10 cellular contexts compared by ENCODE assay signal in the genomic region with DNA sequence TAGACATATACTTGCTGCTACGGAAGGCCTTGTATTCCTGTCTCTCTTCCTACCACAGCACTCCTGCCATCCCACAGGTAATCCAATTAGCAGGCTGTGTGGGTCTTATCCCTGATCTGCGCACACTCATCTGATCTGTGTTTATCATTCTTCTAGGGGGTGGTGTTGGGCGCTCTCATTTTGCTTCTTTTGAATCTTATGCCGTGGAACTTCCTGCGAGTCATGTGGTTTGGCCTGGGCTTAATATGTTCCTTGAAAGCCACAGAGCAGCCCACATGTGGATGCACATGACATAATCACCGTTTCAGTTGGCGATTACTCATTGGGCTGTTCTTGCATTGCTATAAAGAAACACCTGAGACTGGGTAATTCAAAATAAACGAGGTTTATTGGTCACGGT. TPM values are rescaled to one million over a fixed set of nuclear protein-coding genes. Genes with fewer than 3 reads are reported as not detected.
DNase-seq lines count a peak whose midpoint lies in the region; ATAC-seq, FAIRE-seq and TF ChIP-seq lines count a peak whose summit lies in the region.
"Had no signal": no experiment of that assay in that cellular context is flagged by ENCODE, and none has a peak within 500 bp of the region (broad histone marks: within the 10 kb centered on the region; RNA-seq: fewer than 3 reads in every experiment).

No MANE protein-coding gene starts in this region.

- no peak overlapping the region for H3K9ac ChIP-seq in PC-3 (ENCODE audit: low read length)

- POLR2A ChIA-PET in PC-3 (lab: Charles Lee; ENCODE audit: unreplicated experiment) = no interaction called here

- no peaks in the 10 kb centered on the region for H3K9me3 ChIP-seq in CD4-positive, CD25-positive, alpha-beta regulatory T cell (ENCODE audit: control insufficient read depth in 2 of 2, low read length in 2 of 2)
- H3K9me3 ChIP-seq in PC-3 (ENCODE audit: low read length) = no peaks in the 10 kb centered on the region
- H3K9me3 ChIP-seq in esophagus squamous epithelium = no peaks in the 10 kb centered on the region

- H3K27me3 Mint-ChIP-seq in CD4-positive, CD25-positive, alpha-beta regulatory T cell = no peaks in the 10 kb centered on the region

- H3K9me3 Mint-ChIP-seq in CD4-positive, CD25-positive, alpha-beta regulatory T cell = peaks cover 0 to 3% (median 0%) of the 10 kb centered on the region in 7 donors

- H3K79me2 ChIP-seq in PC-3 (ENCODE audit: low read length) = peaks cover 82% of the 10 kb centered on the region

- no peak for TF ChIP-seq CTCF in PC-3 (conservative IDR thresholded peaks at IDR 0.05; ENCODE audit: low read depth, low read length)
- no peak for TF ChIP-seq CTCF in esophagus squamous epithelium (IDR thresholded peaks at IDR 0.05)

- H3K27me3 ChIP-seq in CD4-positive, CD25-positive, alpha-beta regulatory T cell (ENCODE audit: control insufficient read depth, insufficient read depth, low read length) = no peaks in the 10 kb centered on the region
- H3K27me3 ChIP-seq in PC-3 (ENCODE audit: low read length) = no peaks in the 10 kb centered on the region
- H3K27me3 ChIP-seq in esophagus squamous epithelium = peaks cover 0 to 2% (median 0%) of the 10 kb centered on the region in 4 donors

- DNase-seq in CD4-positive, CD25-positive, alpha-beta regulatory T cell = peak; percentile 43 to 82 (median 71)
- peak; percentile 55 for DNase-seq in PC-3
- peak; percentile 82 for DNase-seq in activated naive CD4-positive, alpha-beta T cell treated with Interleukin-2 at 50 U/mL for 16 hours
- DNase-seq in myocyte (ENCODE audit: low read depth) = peak; percentile 71
- no peak for DNase-seq in urothelium cell line (ENCODE audit: low spot score)
- no peak for DNase-seq in esophagus squamous epithelium (lab: John Stamatoyannopoulos, UW)
- no peak for DNase-seq in DMS53 (lab: John Stamatoyannopoulos, UW)

- peaks cover 4% of the 10 kb centered on the region for H3F3A ChIP-seq in PC-3 (ENCODE audit: low read length, unreplicated experiment)

- no peak overlapping the region for H3K4me2 ChIP-seq in PC-3 (ENCODE audit: low read length)

- 51 to 78% methylated on average over 8 to 9 of the region's 9 CpGs for WGBS in esophagus squamous epithelium, 2 donors

- peaks cover 43% of the 10 kb centered on the region for H3K36me3 ChIP-seq in CD4-positive, CD25-positive, alpha-beta regulatory T cell (ENCODE audit: control insufficient read depth, insufficient read depth, low read length)
- H3K36me3 ChIP-seq in PC-3 (ENCODE audit: low read depth, low read length) = no peaks in the 10 kb centered on the region
- no peaks in the 10 kb centered on the region for H3K36me3 ChIP-seq in esophagus squamous epithelium

- H3K4me1 ChIP-seq in CD4-positive, CD25-positive, alpha-beta regulatory T cell (ENCODE audit: control insufficient read depth, insufficient read depth, low read length, poor library complexity, severe bottlenecking) = peaks cover 95% of the 10 kb centered on the region
- H3K4me1 ChIP-seq in PC-3 (ENCODE audit: insufficient read depth, low read length) = peaks cover 14% of the 10 kb centered on the region
- H3K4me1 ChIP-seq in esophagus squamous epithelium = peaks cover 20 to 76% (median 26%) of the 10 kb centered on the region in 3 donors

- TF ChIP-seq POLR2A in esophagus squamous epithelium (IDR thresholded peaks at IDR 0.05) = no peak

- FAIRE-seq in urothelium cell line (lab: Jason Lieb, UNC) = no peak
- FAIRE-seq: G401.6 had no signal

- no TSS peak for BruUV-seq in PC-3 (replicated peaks; lab: Mats Ljungman, UMichigan)

- H3K4me1 Mint-ChIP-seq in CD4-positive, CD25-positive, alpha-beta regulatory T cell = peaks cover 11 to 90% (median 57%) of the 10 kb centered on the region in 4 donors

- H2AFZ ChIP-seq in PC-3 (ENCODE audit: low read length) = no peak overlapping the region

- peak overlapping the region; percentile 79 to 88 (median 80) for H3K4me3 Mint-ChIP-seq in CD4-positive, CD25-positive, alpha-beta regulatory T cell

- peak overlapping the region; percentile 70 for H3K4me3 ChIP-seq in CD4-positive, CD25-positive, alpha-beta regulatory T cell (ENCODE audit: low read depth, low read length)
- H3K4me3 ChIP-seq in PC-3 (ENCODE audit: low read length) (no peak overlapping the region), esophagus squamous epithelium (no peak overlapping the region)
- H3K4me3 ChIP-seq: skin epidermis had no signal

- no peaks in the 10 kb centered on the region for H4K20me1 ChIP-seq in PC-3 (ENCODE audit: low read length)

- peak overlapping the region; percentile 55 for H3K27ac ChIP-seq in CD4-positive, CD25-positive, alpha-beta regulatory T cell (ENCODE audit: insufficient read depth, low read length, poor library complexity, severe bottlenecking)
- H3K27ac ChIP-seq in PC-3 (ENCODE audit: low read length) = no peak overlapping the region
- no peak overlapping the region for H3K27ac ChIP-seq in esophagus squamous epithelium

- ATAC-seq in CD4-positive, CD25-positive, alpha-beta regulatory T cell (ENCODE audit: low read depth in 2 of 2) = peak; percentile 57 to 62
- ATAC-seq in PC-3 (peak; percentile 4; the same call in 1 of the 2 replicates), GM21576 (IDR thresholded peaks at IDR 0.05; ENCODE audit: unreplicated experiment) (no peak)

- peak overlapping the region; percentile 92 to 97 (median 94) for H3K27ac Mint-ChIP-seq in CD4-positive, CD25-positive, alpha-beta regulatory T cell

- peaks cover 44% of the 10 kb centered on the region for H3K36me3 Mint-ChIP-seq in CD4-positive, CD25-positive, alpha-beta regulatory T cell

- H3K9me2 ChIP-seq in PC-3 (replicated peaks; ENCODE audit: low read length) = no peaks in the 10 kb centered on the region

- intact Hi-C loops in PC-3 (cut with micrococcal nuclease) (no loop called here), esophagus squamous epithelium (cut with DNase I) (no loop called here)

- CTCF ChIA-PET in PC-3 (lab: Charles Lee) = no interaction called here

RNA-seq across cellular contexts. Expression of gene RASA3, which starts 7.5 kb away (rescaled TPM):
- 265 TPM for total RNA-seq in CD4-positive, CD25-positive, alpha-beta regulatory T cell
- 100 to 1,000 TPM in 1 of 4 donors, 10 to 100 TPM in 3; 93.8 to 116 (median 99.6) TPM for polyA plus RNA-seq in CD4-positive, CD25-positive, alpha-beta regulatory T cell
- total RNA-seq in PC-3 (2014; rRNA removed) (9.1 and 9.4 TPM in 2 replicates), myocyte (32.1 and 36.0 TPM in 2 replicates), esophagus squamous epithelium (1 to 10 TPM; 1.4 to 8.8 (median 3.1) TPM)
- polyA plus RNA-seq in myocyte (2012) = 37.1 TPM

RNA-seq across cellular contexts. Expression of gene CFAP97D2, which starts 54.1 kb away (rescaled TPM):
- total RNA-seq in CD4-positive, CD25-positive, alpha-beta regulatory T cell = not detected
- under 1 TPM in 2 of 4 donors, not detected in 2; 0.22 to 0.86 TPM for polyA plus RNA-seq in CD4-positive, CD25-positive, alpha-beta regulatory T cell
- not detected in 2 replicates for total RNA-seq in PC-3 (2014; rRNA removed)
- not detected in 2 replicates for total RNA-seq in myocyte
- polyA plus RNA-seq in myocyte (2012) = not detected
- total RNA-seq in esophagus squamous epithelium = not detected

Comparison
In these comparisons a context has a peak if more than half of its experiments do, and no peak if none do; other contexts are left out.
1. DNase-seq: peak in CD4-positive, CD25-positive, alpha-beta regulatory T cell (3 of 3), PC-3 (single experiment), activated naive CD4-positive, alpha-beta T cell treated with Interleukin-2 at 50 U/mL for 16 hours (single experiment) and myocyte (single experiment); none in urothelium cell line (single experiment), esophagus squamous epithelium (single experiment) and DMS53 (single experiment).